ENCODE assay signal across 1 cellular context in genomic region chr7:16586081-16586874, GRCh38.
TF ChIP-seq lines count a peak whose summit lies in the region.

No MANE protein-coding gene starts in this region.

TF ChIP-seq in GM23338, 12 proteins besides CTCF, POLR2A, EP300 and RAD21 (continued from another document):
- TF ChIP-seq ZNF462 (CRISPR knock-in tag; IDR thresholded peaks at IDR 0.05): no peak
- no peak for TF ChIP-seq ZNF114 (CRISPR knock-in tag; IDR thresholded peaks at IDR 0.05)
- TF ChIP-seq ETS1 (IDR thresholded peaks at IDR 0.05): no peak
- no peak for TF ChIP-seq POLR2AphosphoS5 (IDR thresholded peaks at IDR 0.05; ENCODE audit: low read depth)
- no peak for TF ChIP-seq NANOG (IDR thresholded peaks at IDR 0.05; ENCODE audit: borderline replicate concordance)
- no peak for TF ChIP-seq ZNF331 (CRISPR knock-in tag; IDR thresholded peaks at IDR 0.05; ENCODE audit: low read depth)
- TF ChIP-seq JUNB (IDR thresholded peaks at IDR 0.05; ENCODE audit: unreplicated experiment): no peak
- TF ChIP-seq REST (IDR thresholded peaks at IDR 0.05; ENCODE audit: unreplicated experiment): no peak
- no peak for TF ChIP-seq STAT1 (IDR thresholded peaks at IDR 0.05; ENCODE audit: unreplicated experiment)
- no peak for TF ChIP-seq EZH2phosphoT487 (IDR thresholded peaks at IDR 0.05; ENCODE audit: unreplicated experiment)
TF ChIP-seq in GM23338: peak in this region for 0.
